In genomic region chr2:226184540-226184939, GRCh38 we compare ENCODE assay signal across 1 cellular context.
TF ChIP-seq lines count a peak whose summit lies in the region.

No MANE protein-coding gene starts in this region.

TF ChIP-seq in SK-N-SH, 30 proteins besides CTCF, POLR2A, EP300 and RAD21 (continued from another document):
- TF ChIP-seq MXI1 (IDR thresholded peaks at IDR 0.05; ENCODE audit: low read depth, low read length) = no peak
- no peak for TF ChIP-seq TAF1 (IDR thresholded peaks at IDR 0.05; ENCODE audit: borderline replicate concordance, low read depth, low read length)
- TF ChIP-seq, protein P1, sequence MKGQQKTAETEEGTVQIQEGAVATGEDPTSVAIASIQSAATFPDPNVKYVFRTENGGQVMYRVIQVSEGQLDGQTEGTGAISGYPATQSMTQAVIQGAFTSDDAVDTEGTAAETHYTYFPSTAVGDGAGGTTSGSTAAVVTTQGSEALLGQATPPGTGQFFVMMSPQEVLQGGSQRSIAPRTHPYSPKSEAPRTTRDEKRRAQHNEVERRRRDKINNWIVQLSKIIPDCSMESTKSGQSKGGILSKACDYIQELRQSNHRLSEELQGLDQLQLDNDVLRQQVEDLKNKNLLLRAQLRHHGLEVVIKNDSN (IDR thresholded peaks at IDR 0.05; ENCODE audit: borderline replicate concordance, low read depth) = no peak; the same call in 1 of the 2 replicates
- TF ChIP-seq, protein P2, sequence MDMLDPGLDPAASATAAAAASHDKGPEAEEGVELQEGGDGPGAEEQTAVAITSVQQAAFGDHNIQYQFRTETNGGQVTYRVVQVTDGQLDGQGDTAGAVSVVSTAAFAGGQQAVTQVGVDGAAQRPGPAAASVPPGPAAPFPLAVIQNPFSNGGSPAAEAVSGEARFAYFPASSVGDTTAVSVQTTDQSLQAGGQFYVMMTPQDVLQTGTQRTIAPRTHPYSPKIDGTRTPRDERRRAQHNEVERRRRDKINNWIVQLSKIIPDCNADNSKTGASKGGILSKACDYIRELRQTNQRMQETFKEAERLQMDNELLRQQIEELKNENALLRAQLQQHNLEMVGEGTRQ (IDR thresholded peaks at IDR 0.05; ENCODE audit: borderline replicate concordance, low read depth, low read length) = no peak
- TF ChIP-seq NRF1 (IDR thresholded peaks at IDR 0.05; ENCODE audit: low read depth, low read length) = no peak
- TF ChIP-seq, protein P3, sequence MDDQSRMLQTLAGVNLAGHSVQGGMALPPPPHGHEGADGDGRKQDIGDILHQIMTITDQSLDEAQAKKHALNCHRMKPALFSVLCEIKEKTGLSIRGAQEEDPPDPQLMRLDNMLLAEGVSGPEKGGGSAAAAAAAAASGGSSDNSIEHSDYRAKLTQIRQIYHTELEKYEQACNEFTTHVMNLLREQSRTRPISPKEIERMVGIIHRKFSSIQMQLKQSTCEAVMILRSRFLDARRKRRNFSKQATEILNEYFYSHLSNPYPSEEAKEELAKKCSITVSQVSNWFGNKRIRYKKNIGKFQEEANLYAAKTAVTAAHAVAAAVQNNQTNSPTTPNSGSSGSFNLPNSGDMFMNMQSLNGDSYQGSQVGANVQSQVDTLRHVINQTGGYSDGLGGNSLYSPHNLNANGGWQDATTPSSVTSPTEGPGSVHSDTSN (IDR thresholded peaks at IDR 0.05) = no peak
- no peak for TF ChIP-seq MAX (IDR thresholded peaks at IDR 0.05; ENCODE audit: low read depth)
- no peak for TF ChIP-seq SIN3A (IDR thresholded peaks at IDR 0.05; ENCODE audit: borderline replicate concordance, low read depth, low read length)
TF ChIP-seq in SK-N-SH: peak in this region for 0.
